ENCODE assay signal across 17 cellular contexts in genomic region chr2:240440704-240441320, GRCh38. TPM values are rescaled to one million over a fixed set of nuclear protein-coding genes. Genes with fewer than 3 reads are reported as not detected.
DNase-seq lines count a peak whose midpoint lies in the region; ATAC-seq, FAIRE-seq and TF ChIP-seq lines count a peak whose summit lies in the region.
"Had no signal": no experiment of that assay in that cellular context is flagged by ENCODE, and none has a peak within 500 bp of the region (broad histone marks: within the 10 kb centered on the region; RNA-seq: fewer than 3 reads in every experiment).

No MANE protein-coding gene starts in this region.

- no peaks in the 10 kb centered on the region for H3K36me3 Mint-ChIP-seq in GM23338 (ENCODE audit: low read depth)
- H3K36me3 Mint-ChIP-seq: CD4-positive, alpha-beta memory T cell had no signal

- H3K4me2 ChIP-seq in GM23338: no peak overlapping the region
- H3K4me2 ChIP-seq: PC-9 had no signal

- H3K9me2 ChIP-seq in GM23338 (ENCODE audit: insufficient read depth): no peaks in the 10 kb centered on the region

- intact Hi-C loops in left ventricle myocardium inferior (cut with micrococcal nuclease) (no loop called here), mucosa of descending colon (cut with DNase I, micrococcal nuclease) (no loop called here), sciatic nerve (cut with DNase I) (no loop called here)

- no peak overlapping the region for H3K4me3 Mint-ChIP-seq in GM23338
- H3K4me3 Mint-ChIP-seq: CD4-positive, alpha-beta memory T cell had no signal

- H3K36me3 ChIP-seq in bronchial epithelial cell (ENCODE audit: control insufficient read depth, insufficient read depth, low read length) (peaks cover 30% of the 10 kb centered on the region), left ventricle myocardium inferior (no peaks in the 10 kb centered on the region), mucosa of descending colon (ENCODE audit: low read depth) (no peaks in the 10 kb centered on the region), thymus (ENCODE audit: control insufficient read depth, insufficient read depth) (no peaks in the 10 kb centered on the region), GM23338 (ENCODE audit: insufficient read depth) (no peaks in the 10 kb centered on the region)
- H3K36me3 ChIP-seq: BE2C had no signal

- no peak overlapping the region for H3K4me3 ChIP-seq in bronchial epithelial cell (ENCODE audit: low read depth, low read length)
- no peak overlapping the region for H3K4me3 ChIP-seq in left ventricle myocardium inferior
- H3K4me3 ChIP-seq in mucosa of descending colon: no peak overlapping the region
- H3K4me3 ChIP-seq in thymus (ENCODE audit: low read length): no peak overlapping the region
- H3K4me3 ChIP-seq in GM23338: no peak overlapping the region
- H3K4me3 ChIP-seq: PC-9 had no signal

- H2AFZ ChIP-seq in GM23338: no peak overlapping the region
- H2AFZ ChIP-seq: PC-9 had no signal

- peak; percentile 55 for FAIRE-seq in bronchial epithelial cell (lab: Jason Lieb, UNC)
- FAIRE-seq: G401.6, GM12891 had no signal

- DNase-seq in bronchial epithelial cell (ENCODE audit: low read depth) (no peak), left ventricle myocardium inferior (peak; percentile 6), mucosa of descending colon (peak in 2 of 3 donors; percentile 13 to 31), sciatic nerve (ENCODE audit: low spot score) (no peak), mesenteric fat pad (ENCODE audit: low spot score) (no peak), GM23338 (ENCODE audit: low spot score) (no peak)
- DNase-seq: BE2C, Karpas-422, NCI-H1105 treated with DMSO at 0.1 percent for 48 hours, NCI-H187, NCI-H446, PC-9, SHP77 had no signal

- no peak overlapping the region for H3K27ac Mint-ChIP-seq in GM23338
- H3K27ac Mint-ChIP-seq: CD4-positive, alpha-beta memory T cell had no signal

- no peaks in the 10 kb centered on the region for H3K27me3 ChIP-seq in bronchial epithelial cell (ENCODE audit: control insufficient read depth, insufficient read depth, low read length)
- peaks cover 31% of the 10 kb centered on the region for H3K27me3 ChIP-seq in left ventricle myocardium inferior (ENCODE audit: low read depth)
- H3K27me3 ChIP-seq in thymus (ENCODE audit: control insufficient read depth, insufficient read depth): peaks cover 26% of the 10 kb centered on the region
- peaks cover 19% of the 10 kb centered on the region for H3K27me3 ChIP-seq in GM23338 (ENCODE audit: insufficient read depth)

- no peak overlapping the region for H3K27ac ChIP-seq in left ventricle myocardium inferior (replicated peaks)
- H3K27ac ChIP-seq in thymus (ENCODE audit: low read depth): peak overlapping the region; percentile 78
- no peak overlapping the region for H3K27ac ChIP-seq in GM23338 (ENCODE audit: low read depth)
- H3K27ac ChIP-seq: PC-9 had no signal

- TF ChIP-seq CTCF in bronchial epithelial cell (IDR thresholded peaks at IDR 0.05; ENCODE audit: insufficient read depth, low read length, severe bottlenecking) (no peak), left ventricle myocardium inferior (IDR thresholded peaks at IDR 0.05; ENCODE audit: borderline replicate concordance) (no peak), mucosa of descending colon (IDR thresholded peaks at IDR 0.05) (no peak), GM23338 (conservative IDR thresholded peaks at IDR 0.05; ENCODE audit: low read depth in 2 of 2) (no peak)

- H3K4me1 ChIP-seq in left ventricle myocardium inferior (peaks cover 75% of the 10 kb centered on the region), mucosa of descending colon (ENCODE audit: low read depth) (peaks cover 15% of the 10 kb centered on the region), thymus (ENCODE audit: control insufficient read depth, insufficient read depth, low read length) (peaks cover 7% of the 10 kb centered on the region), GM23338 (ENCODE audit: insufficient read depth) (peaks cover 5% of the 10 kb centered on the region; the same call in 1 of the 2 replicates)
- H3K4me1 ChIP-seq: BE2C had no signal

- peaks cover 11% of the 10 kb centered on the region; the same call in 1 of the 2 replicates for H3K79me2 ChIP-seq in GM23338 (replicated peaks; ENCODE audit: insufficient read depth)

- H3K4me1 Mint-ChIP-seq in GM23338: no peaks in the 10 kb centered on the region

- H3K9me3 ChIP-seq in left ventricle myocardium inferior (replicated peaks): no peaks in the 10 kb centered on the region
- no peaks in the 10 kb centered on the region for H3K9me3 ChIP-seq in mucosa of descending colon
- H3K9me3 ChIP-seq in thymus (ENCODE audit: control insufficient read depth): peaks cover 1% of the 10 kb centered on the region

- WGBS in thymus: 94% methylated on average over 17 of the region's 18 CpGs

- no peaks in the 10 kb centered on the region for H3K9me3 Mint-ChIP-seq in GM23338
- H3K9me3 Mint-ChIP-seq: CD4-positive, alpha-beta memory T cell had no signal

- peaks cover 21% of the 10 kb centered on the region for H3K27me3 Mint-ChIP-seq in GM23338 (ENCODE audit: insufficient read depth, low read depth, poor library complexity)

- no peaks in the 10 kb centered on the region for H3F3A ChIP-seq in GM23338 (replicated peaks; ENCODE audit: low read depth)

- ATAC-seq in mucosa of descending colon (no peak), sciatic nerve (no peak), GM23338 (no peak)

- H4K20me1 ChIP-seq in GM23338 (replicated peaks; ENCODE audit: insufficient read depth): peaks cover 7% of the 10 kb centered on the region

TF ChIP-seq in GM23338, 12 proteins besides CTCF, POLR2A, EP300 and RAD21 (continues in another document):
- no peak for TF ChIP-seq ZNF331 (CRISPR knock-in tag; IDR thresholded peaks at IDR 0.05; ENCODE audit: low read depth)
- TF ChIP-seq STAT1 (IDR thresholded peaks at IDR 0.05; ENCODE audit: unreplicated experiment): no peak
- no peak for TF ChIP-seq ZNF114 (CRISPR knock-in tag; IDR thresholded peaks at IDR 0.05)
- TF ChIP-seq ZNF462 (CRISPR knock-in tag; IDR thresholded peaks at IDR 0.05): no peak
- no peak for TF ChIP-seq NANOG (IDR thresholded peaks at IDR 0.05; ENCODE audit: borderline replicate concordance)

RNA-seq across cellular contexts. Expression of gene GPC1, which starts 5.3 kb away (rescaled TPM):
- 65.8 and 103 TPM in 2 replicates for total RNA-seq in bronchial epithelial cell
- total RNA-seq in left ventricle myocardium inferior: 187 TPM
- total RNA-seq in mucosa of descending colon: 10 to 100 TPM; 12.4 to 29.2 (median 15.4) TPM
- 46.6 TPM for polyA plus RNA-seq in thymus
- 85.4 TPM for total RNA-seq in sciatic nerve
- total RNA-seq in mesenteric fat pad: 82.5 TPM
- 46.2 and 56.9 TPM in 2 replicates for total RNA-seq in GM23338 (2014; rRNA removed; shearing (Covaris generic))
- 9.0 and 10.8 TPM in 2 replicates for polyA plus RNA-seq in GM23338 (2016; fragmentation: Nextera tagmentation; extraction: Ambion mirVana)

Comparison
In these comparisons a context has a peak if more than half of its experiments do, and no peak if none do; other contexts are left out.
1. DNase-seq: peak in left ventricle myocardium inferior (single experiment) and mucosa of descending colon (2 of 3); none in bronchial epithelial cell (single experiment), sciatic nerve (single experiment), mesenteric fat pad (single experiment) and GM23338 (single experiment).